21 cellular contexts compared by ENCODE assay signal in the genomic region with DNA sequence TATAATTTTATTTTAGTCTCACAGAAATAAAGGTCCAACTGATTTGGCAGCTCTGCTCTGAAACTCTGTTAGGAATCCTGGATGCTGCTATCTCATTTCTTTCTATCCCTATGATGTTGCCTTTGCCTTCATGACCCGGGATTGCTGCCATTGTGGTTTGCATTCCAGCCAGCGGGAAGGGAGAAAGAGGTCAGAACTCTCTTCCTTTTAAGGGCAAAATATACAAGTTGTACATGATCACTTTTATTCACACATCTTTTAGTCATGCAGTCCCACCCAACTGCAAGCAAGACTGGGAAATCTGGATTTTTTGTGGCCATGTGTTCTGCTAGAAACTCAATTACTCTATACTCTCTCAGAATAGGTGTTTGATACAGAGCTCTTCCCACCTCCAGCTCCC.
DNase-seq lines count a peak whose midpoint lies in the region; ATAC-seq and TF ChIP-seq lines count a peak whose summit lies in the region.
"Had no signal": no experiment of that assay in that cellular context is flagged by ENCODE, and none has a peak within 500 bp of the region (broad histone marks: within the 10 kb centered on the region; RNA-seq: fewer than 3 reads in every experiment).

No MANE protein-coding gene starts in this region.

- ATAC-seq in RWPE2 (ENCODE audit: low read depth) (peak; percentile 71), GM18870 (IDR thresholded peaks at IDR 0.05; ENCODE audit: unreplicated experiment) (no peak)
- ATAC-seq: activated CD4-positive, alpha-beta T cell treated with anti-CD3 and anti-CD28 coated beads for 36 hours; heart right ventricle; K562; lower lobe of right lung had no signal

- H3K27ac ChIP-seq in RWPE2 (ENCODE audit: poor library complexity, severe bottlenecking) = no peak overlapping the region
- H3K27ac ChIP-seq: BLaER1, heart right ventricle, lower lobe of right lung, right atrium auricular region, thoracic aorta had no signal

- H3K36me3 ChIP-seq in RWPE2 (ENCODE audit: low read depth) = no peaks in the 10 kb centered on the region
- H3K36me3 ChIP-seq: BLaER1, heart right ventricle, lower lobe of right lung, right atrium auricular region, thoracic aorta had no signal

- DNase-seq in GM04504 (ENCODE audit: low read depth) (peak; percentile 22), RWPE2 (ENCODE audit: low spot score) (no peak), fibroblast of the conjunctiva (ENCODE audit: low read depth) (peak; percentile 17), NCI-H2107 treated with DMSO at 0.1 percent for 48 hours (lab: John Stamatoyannopoulos, UW; ENCODE audit: unreplicated experiment) (no peak), globus pallidus (ENCODE audit: low spot score) (no peak), NCI-H1436 (lab: John Stamatoyannopoulos, UW) (no peak)
- DNase-seq: activated CD4-positive, alpha-beta T cell treated with anti-CD3 and anti-CD28 coated beads for 36 hours; activated naive CD8-positive, alpha-beta T cell treated with anti-CD3 and anti-CD28 coated beads, Interleukin-2, amount 10 ng/mL, durations not matched to agents 7 days and 5 days; dermis blood vessel endothelial cell; GDM1; heart right ventricle; immature natural killer cell; lower lobe of right lung; NCI-H526 treated with DMSO at 0.1 percent for 48 hours; nucleus accumbens; SHP77 had no signal

- TF ChIP-seq CTCF in RWPE2 (IDR thresholded peaks at IDR 0.05; ENCODE audit: poor library complexity, severe bottlenecking) = no peak

- H3K27me3 ChIP-seq in RWPE2 (ENCODE audit: insufficient read depth, poor library complexity, severe bottlenecking) = no peaks in the 10 kb centered on the region
- H3K27me3 ChIP-seq: right atrium auricular region had no signal

- H3K4me1 ChIP-seq in RWPE2 (ENCODE audit: insufficient read depth, poor library complexity, severe bottlenecking) = peaks cover 7% of the 10 kb centered on the region
- H3K4me1 ChIP-seq: BLaER1, heart right ventricle, lower lobe of right lung, right atrium auricular region had no signal

- H3K9me3 ChIP-seq in RWPE2 (ENCODE audit: severe bottlenecking) = no peaks in the 10 kb centered on the region
- H3K9me3 ChIP-seq: BLaER1, lower lobe of right lung, right atrium auricular region, thoracic aorta had no signal

- H3K4me3 ChIP-seq in RWPE2 (ENCODE audit: severe bottlenecking) = no peak overlapping the region
- H3K4me3 ChIP-seq: BLaER1, heart right ventricle, K562, lower lobe of right lung, right atrium auricular region, thoracic aorta had no signal

Comparison
In these comparisons a context has a peak if more than half of its experiments do, and no peak if none do; other contexts are left out.
1. DNase-seq: peak in GM04504 (single experiment) and fibroblast of the conjunctiva (single experiment); none in RWPE2 (single experiment), NCI-H2107 treated with DMSO at 0.1 percent for 48 hours (single experiment), globus pallidus (single experiment) and NCI-H1436 (single experiment).